In genomic region chrX:78140206-78140605, GRCh38 we compare ENCODE assay signal across 8 cellular contexts. TPM values are rescaled to one million over a fixed set of nuclear protein-coding genes. Genes with fewer than 3 reads are reported as not detected.
DNase-seq lines count a peak whose midpoint lies in the region; ATAC-seq and TF ChIP-seq lines count a peak whose summit lies in the region.

No MANE protein-coding gene starts in this region.

- H3K27ac ChIP-seq in CD8-positive, alpha-beta memory T cell (ENCODE audit: low read depth, low read length): no peak overlapping the region
- no peak overlapping the region for H3K27ac ChIP-seq in KMS-11

- no peak overlapping the region for H3K9ac ChIP-seq in KMS-11

- H3K4me3 ChIP-seq in CD8-positive, alpha-beta memory T cell (ENCODE audit: low read length): peak overlapping the region; percentile 74
- H3K4me3 ChIP-seq in KMS-11 (IDR thresholded peaks at IDR 0.05; ENCODE audit: insufficient read depth, low read depth, low read length): no peak overlapping the region

- no peaks in the 10 kb centered on the region for H3K36me3 ChIP-seq in CD8-positive, alpha-beta memory T cell (ENCODE audit: insufficient read depth, low read length)
- H3K36me3 ChIP-seq in KMS-11 (ENCODE audit: insufficient read depth): no peaks in the 10 kb centered on the region

- CTCF ChIA-PET in CD8-positive, alpha-beta memory T cell (lab: Charles Lee): no interaction called here

- DNase-seq in CD8-positive, alpha-beta memory T cell: no peak
- no peak for DNase-seq in activated naive CD8-positive, alpha-beta T cell treated with anti-CD3 and anti-CD28 coated beads, Interleukin-2, amount 10 ng/mL, durations not matched to agents 7 days and 5 days
- no peak for DNase-seq in neural crest cell (ENCODE audit: low read depth, low spot score)
- DNase-seq in inferior parietal cortex (ENCODE audit: extremely low spot score): no peak
- DNase-seq in HCEC 1CT: no peak
- no peak for DNase-seq in NCI-H69 (lab: John Stamatoyannopoulos, UW)

- H3K4me3 Mint-ChIP-seq in CD8-positive, alpha-beta memory T cell: peak overlapping the region; percentile 89 to 96 (median 94)
- H3K4me3 Mint-ChIP-seq in activated naive CD8-positive, alpha-beta T cell treated with anti-CD3 and anti-CD28 coated beads, Interleukin-2, amount 10 ng/mL, durations not matched to agents 7 days and 5 days: peak overlapping the region; percentile 91
- H3K4me3 Mint-ChIP-seq in neural crest cell: peak overlapping the region; percentile 61

- H3K4me1 Mint-ChIP-seq in CD8-positive, alpha-beta memory T cell: peaks cover 0 to 15% (median 8%) of the 10 kb centered on the region in 3 donors
- H3K4me1 Mint-ChIP-seq in activated naive CD8-positive, alpha-beta T cell treated with anti-CD3 and anti-CD28 coated beads, Interleukin-2, amount 10 ng/mL, durations not matched to agents 7 days and 5 days: peaks cover 5% of the 10 kb centered on the region
- no peaks in the 10 kb centered on the region for H3K4me1 Mint-ChIP-seq in neural crest cell

- peaks cover 0 to 6% (median 0%) of the 10 kb centered on the region in 3 donors for H3K36me3 Mint-ChIP-seq in CD8-positive, alpha-beta memory T cell
- H3K36me3 Mint-ChIP-seq in activated naive CD8-positive, alpha-beta T cell treated with anti-CD3 and anti-CD28 coated beads, Interleukin-2, amount 10 ng/mL, durations not matched to agents 7 days and 5 days: no peaks in the 10 kb centered on the region
- peaks cover 13% of the 10 kb centered on the region for H3K36me3 Mint-ChIP-seq in neural crest cell (ENCODE audit: low read depth)

- H3K4me1 ChIP-seq in CD8-positive, alpha-beta memory T cell (ENCODE audit: insufficient read depth, low read length): no peaks in the 10 kb centered on the region
- H3K4me1 ChIP-seq in KMS-11 (ENCODE audit: low read depth, poor library complexity, severe bottlenecking): peaks cover 4% of the 10 kb centered on the region

- peak overlapping the region in 6 of 8 donors; percentile 9 to 94 (median 48) for H3K27ac Mint-ChIP-seq in CD8-positive, alpha-beta memory T cell
- H3K27ac Mint-ChIP-seq in activated naive CD8-positive, alpha-beta T cell treated with anti-CD3 and anti-CD28 coated beads, Interleukin-2, amount 10 ng/mL, durations not matched to agents 7 days and 5 days: peak overlapping the region; percentile 73
- H3K27ac Mint-ChIP-seq in neural crest cell (ENCODE audit: unreplicated experiment): no peak overlapping the region

- H3K27me3 ChIP-seq in CD8-positive, alpha-beta memory T cell (ENCODE audit: insufficient read depth, low read length, poor library complexity, severe bottlenecking): no peaks in the 10 kb centered on the region
- H3K27me3 ChIP-seq in KMS-11 (ENCODE audit: insufficient read depth, low read depth): no peaks in the 10 kb centered on the region

- peak overlapping the region; percentile 75; the same call in 1 of the 2 replicates for H2AFZ ChIP-seq in KMS-11 (ENCODE audit: low read depth)

- H3K9me3 Mint-ChIP-seq in CD8-positive, alpha-beta memory T cell: no peaks in the 10 kb centered on the region
- peaks cover 2% of the 10 kb centered on the region for H3K9me3 Mint-ChIP-seq in activated naive CD8-positive, alpha-beta T cell treated with anti-CD3 and anti-CD28 coated beads, Interleukin-2, amount 10 ng/mL, durations not matched to agents 7 days and 5 days
- peaks cover 15% of the 10 kb centered on the region for H3K9me3 Mint-ChIP-seq in neural crest cell

- H3K4me2 ChIP-seq in KMS-11: no peak overlapping the region

- no peaks in the 10 kb centered on the region for H3K9me3 ChIP-seq in CD8-positive, alpha-beta memory T cell (ENCODE audit: low read length)

- TF ChIP-seq CTCF in KMS-11 (conservative IDR thresholded peaks at IDR 0.05; ENCODE audit: low read depth, low read length) (no peak), neural crest cell (conservative IDR thresholded peaks at IDR 0.05) (no peak)

- peaks cover 0 to 4% of the 10 kb centered on the region in 2 donors for H3K27me3 Mint-ChIP-seq in CD8-positive, alpha-beta memory T cell
- no peaks in the 10 kb centered on the region for H3K27me3 Mint-ChIP-seq in activated naive CD8-positive, alpha-beta T cell treated with anti-CD3 and anti-CD28 coated beads, Interleukin-2, amount 10 ng/mL, durations not matched to agents 7 days and 5 days
- no peaks in the 10 kb centered on the region for H3K27me3 Mint-ChIP-seq in neural crest cell (ENCODE audit: low read depth)

- ATAC-seq in activated naive CD8-positive, alpha-beta T cell treated with anti-CD3 and anti-CD28 coated beads, Interleukin-2, amount 10 ng/mL, durations not matched to agents 7 days and 5 days (ENCODE audit: low read depth): no peak
- ATAC-seq in HG03354 (IDR thresholded peaks at IDR 0.05; ENCODE audit: poor library complexity, severe bottlenecking, unreplicated experiment): no peak

- H3K79me2 ChIP-seq in KMS-11 (ENCODE audit: insufficient read depth, low read depth): no peaks in the 10 kb centered on the region

- POLR2A ChIA-PET in CD8-positive, alpha-beta memory T cell (lab: Charles Lee): no interaction called here
- POLR2A ChIA-PET in activated naive CD8-positive, alpha-beta T cell treated with anti-CD3 and anti-CD28 coated beads, Interleukin-2, amount 10 ng/mL, durations not matched to agents 7 days and 5 days (lab: Charles Lee): no interaction called here

- H4K20me1 ChIP-seq in KMS-11 (ENCODE audit: insufficient read depth): no peaks in the 10 kb centered on the region

RNA-seq across cellular contexts. Expression of gene TAF9B, which starts 0.8 kb away (rescaled TPM):
- 10 to 100 TPM; 27.7 to 32.1 TPM for total RNA-seq in CD8-positive, alpha-beta memory T cell
- polyA plus RNA-seq in CD8-positive, alpha-beta memory T cell: 21.0 TPM
- total RNA-seq in activated naive CD8-positive, alpha-beta T cell treated with anti-CD3 and anti-CD28 coated beads, Interleukin-2, amount 10 ng/mL, durations not matched to agents 7 days and 5 days: 10 to 100 TPM; 14.8 to 15.7 TPM
- 44.4 and 46.7 TPM in 2 replicates for total RNA-seq in neural crest cell

RNA-seq across cellular contexts. Expression of gene PGK1, which starts 36.2 kb away (rescaled TPM):
- 100 to 1,000 TPM; 665 to 680 TPM for total RNA-seq in CD8-positive, alpha-beta memory T cell
- polyA plus RNA-seq in CD8-positive, alpha-beta memory T cell: 454 TPM
- total RNA-seq in activated naive CD8-positive, alpha-beta T cell treated with anti-CD3 and anti-CD28 coated beads, Interleukin-2, amount 10 ng/mL, durations not matched to agents 7 days and 5 days: 1,000 to 10,000 TPM; 1,159 to 1,213 TPM
- 219 and 236 TPM in 2 replicates for total RNA-seq in neural crest cell
